In genomic region chr12:34333337-34333736, GRCh38 we compare ENCODE assay signal across 21 cellular contexts.
"Had no signal": no experiment of that assay in that cellular context is flagged by ENCODE, and none has a peak within 500 bp of the region (broad histone marks: within the 10 kb centered on the region; RNA-seq: fewer than 3 reads in every experiment).

No MANE protein-coding gene starts in this region.

- H3K27me3 ChIP-seq: foreskin keratinocyte, hepatocyte, transverse colon had no signal

- H3K9me3 ChIP-seq: thoracic aorta had no signal

- H3K79me2 ChIP-seq: hepatocyte had no signal

- H3K4me2 ChIP-seq: hepatocyte had no signal

- H3K4me1 ChIP-seq: foreskin keratinocyte, left ventricle myocardium inferior, lower lobe of right lung, stomach, transverse colon had no signal

- ATAC-seq: foreskin keratinocyte; left cardiac atrium; lower lobe of right lung; natural killer cell; sciatic nerve; stimulated activated naive B cell treated with anti-CD40 and anti-IgM and Interleukin-4, amounts not matched to agents 10 μg/mL and 1 μg/mL and 100 μg/mL, for 72 hours had no signal

- DNase-seq: effector CD4-positive, alpha-beta T cell; endodermal cell; erythroblast; foreskin keratinocyte; head of caudate nucleus; kidney; left cardiac atrium; left ventricle myocardium inferior; lower lobe of right lung; natural killer cell; posterior cingulate gyrus; stimulated activated CD4-positive, alpha-beta T cell treated with anti-CD3 and anti-CD28 coated beads, Interleukin-2, amount 100 ng/mL, for 24 hours; stimulated activated CD4-positive, alpha-beta T cell treated with anti-CD3 and anti-CD28 coated beads, Interleukin-4, amount 100 ng/mL, for 4 hours; stimulated activated naive B cell treated with anti-CD40 and anti-IgM and Interleukin-4, amounts not matched to agents 10 μg/mL and 1 μg/mL and 100 μg/mL, for 72 hours; stomach; substantia nigra; transverse colon had no signal

- H3K4me3 ChIP-seq: hepatocyte, left ventricle myocardium inferior, lower lobe of right lung, stomach, thoracic aorta, transverse colon had no signal

- H2AFZ ChIP-seq: hepatocyte had no signal

- H3K27ac ChIP-seq: foreskin keratinocyte, hepatocyte, left ventricle myocardium inferior, lower lobe of right lung, stomach, thoracic aorta, transverse colon had no signal

- H3K36me3 ChIP-seq: left ventricle myocardium inferior, lower lobe of right lung, stomach, thoracic aorta, transverse colon had no signal

- FAIRE-seq: endothelial cell of umbilical vein, kidney had no signal
